Comparison of ENCODE assay signal across 27 cellular contexts in genomic region chr10:70456164-70456563, GRCh38. TPM values are rescaled to one million over a fixed set of nuclear protein-coding genes. Genes with fewer than 3 reads are reported as not detected.
"Had no signal": no experiment of that assay in that cellular context is flagged by ENCODE, and none has a peak within 500 bp of the region (broad histone marks: within the 10 kb centered on the region; RNA-seq: fewer than 3 reads in every experiment).

No MANE protein-coding gene starts in this region.

- ATAC-seq: activated naive CD4-positive, alpha-beta T cell treated with anti-CD3 and anti-CD28 coated beads, Interleukin-2, amount 50 U/mL, for 72 hours; activated T-helper 17 cell treated with anti-CD3 and anti-CD28 coated beads, Interleukin-2, amount 50 U/mL, for 72 hours; heart right ventricle; left ventricle myocardium superior; natural killer cell; stimulated activated naive B cell treated with anti-CD40 and anti-IgM and Interleukin-4, amounts not matched to agents 10 μg/mL and 1 μg/mL and 100 μg/mL, for 72 hours had no signal

- H3K9me3 ChIP-seq: ascending aorta, colonic mucosa, heart right ventricle, sigmoid colon, testis, uterus had no signal

- H3K27ac ChIP-seq: ascending aorta, brain microvascular endothelial cell, colonic mucosa, sigmoid colon, testis, uterus had no signal

- H3K4me1 Mint-ChIP-seq: activated T-helper 17 cell treated with anti-CD3 and anti-CD28 coated beads, Interleukin-2, amount 50 U/mL, for 72 hours; natural killer cell had no signal

- H3K4me3 ChIP-seq: ascending aorta, colonic mucosa, heart right ventricle, sigmoid colon, smooth muscle cell, testis, uterus had no signal

- H3K27me3 ChIP-seq: ascending aorta, brain microvascular endothelial cell, sigmoid colon, testis, uterus had no signal

- DNase-seq: activated CD4-positive, alpha-beta T cell treated with anti-CD3 and anti-CD28 coated beads, Interleukin-2, amount 50 U/mL, for 4 hours; activated CD8-positive, alpha-beta memory T cell treated with anti-CD3 and anti-CD28 coated beads for 24 hours; activated CD8-positive, alpha-beta memory T cell treated with anti-CD3 and anti-CD28 coated beads, Interleukin-2, amount 50 U/mL, for 4 hours; activated T-cell treated with anti-CD3 and anti-CD28 coated beads, Interleukin-2, amount 50 U/mL, for 24 hours; brain microvascular endothelial cell; colonic mucosa; heart right ventricle; left ventricle myocardium superior; mammary epithelial cell; midbrain; natural killer cell; retina; sigmoid colon; stimulated activated CD4-positive, alpha-beta T cell treated with anti-CD3 and anti-CD28 coated beads, Interleukin-2, amount 100 ng/mL, for 48 hours; stimulated activated CD8-positive, alpha-beta memory T cell treated with anti-CD3 and anti-CD28 coated beads, Interleukin-4, amount 100 ng/mL, for 48 hours; stimulated activated naive B cell treated with anti-CD40 and anti-IgM and Interleukin-4, amounts not matched to agents 10 μg/mL and 1 μg/mL and 100 μg/mL, for 72 hours; testis; trophoblast cell; uterus had no signal

- H3K27ac Mint-ChIP-seq: activated naive CD4-positive, alpha-beta T cell treated with anti-CD3 and anti-CD28 coated beads, Interleukin-2, amount 50 U/mL, for 72 hours; activated T-cell treated with anti-CD3 and anti-CD28 coated beads, Interleukin-2, amount 50 U/mL, for 24 hours; activated T-helper 17 cell treated with anti-CD3 and anti-CD28 coated beads, Interleukin-2, amount 50 U/mL, for 72 hours; natural killer cell; progenitor cell of endocrine pancreas; stimulated activated naive B cell treated with anti-CD40 and anti-IgM and Interleukin-4, amounts not matched to agents 10 μg/mL and 1 μg/mL and 100 μg/mL, for 72 hours had no signal

- H3K4me1 ChIP-seq: uterus had no signal

- H3K4me3 Mint-ChIP-seq: activated T-cell treated with anti-CD3 and anti-CD28 coated beads, Interleukin-2, amount 50 U/mL, for 24 hours; activated T-helper 17 cell treated with anti-CD3 and anti-CD28 coated beads, Interleukin-2, amount 50 U/mL, for 72 hours; natural killer cell; stimulated activated naive B cell treated with anti-CD40 and anti-IgM and Interleukin-4, amounts not matched to agents 10 μg/mL and 1 μg/mL and 100 μg/mL, for 72 hours had no signal

- H3K4me2 ChIP-seq: smooth muscle cell had no signal

- H3K36me3 Mint-ChIP-seq: activated naive CD4-positive, alpha-beta T cell treated with anti-CD3 and anti-CD28 coated beads, Interleukin-2, amount 50 U/mL, for 72 hours; natural killer cell; stimulated activated naive B cell treated with anti-CD40 and anti-IgM and Interleukin-4, amounts not matched to agents 10 μg/mL and 1 μg/mL and 100 μg/mL, for 72 hours had no signal

- H3K9me3 Mint-ChIP-seq: activated naive CD4-positive, alpha-beta T cell treated with anti-CD3 and anti-CD28 coated beads, Interleukin-2, amount 50 U/mL, for 72 hours; activated T-cell treated with anti-CD3 and anti-CD28 coated beads, Interleukin-2, amount 50 U/mL, for 24 hours; activated T-helper 17 cell treated with anti-CD3 and anti-CD28 coated beads, Interleukin-2, amount 50 U/mL, for 72 hours; natural killer cell; stimulated activated naive B cell treated with anti-CD40 and anti-IgM and Interleukin-4, amounts not matched to agents 10 μg/mL and 1 μg/mL and 100 μg/mL, for 72 hours had no signal

- H3K36me3 ChIP-seq: ascending aorta, brain microvascular endothelial cell, colonic mucosa, heart right ventricle, sigmoid colon, uterus had no signal

RNA-seq across cellular contexts. Expression of gene NODAL, which starts 14.7 kb away (rescaled TPM):
- total RNA-seq: activated naive CD4-positive, alpha-beta T cell treated with anti-CD3 and anti-CD28 coated beads, Interleukin-2, amount 50 U/mL, for 72 hours; activated T-helper 17 cell treated with anti-CD3 and anti-CD28 coated beads, Interleukin-2, amount 50 U/mL, for 72 hours; ascending aorta; epithelial cell of proximal tubule; fibroblast of villous mesenchyme; left ventricle myocardium superior; natural killer cell; osteocyte; progenitor cell of endocrine pancreas; sigmoid colon; smooth muscle cell; uterus had no signal

RNA-seq across cellular contexts. Expression of gene PALD1, which starts 22.4 kb away (rescaled TPM):
- total RNA-seq: fibroblast of villous mesenchyme had no signal
